26 cellular contexts compared by ENCODE assay signal in the genomic region with DNA sequence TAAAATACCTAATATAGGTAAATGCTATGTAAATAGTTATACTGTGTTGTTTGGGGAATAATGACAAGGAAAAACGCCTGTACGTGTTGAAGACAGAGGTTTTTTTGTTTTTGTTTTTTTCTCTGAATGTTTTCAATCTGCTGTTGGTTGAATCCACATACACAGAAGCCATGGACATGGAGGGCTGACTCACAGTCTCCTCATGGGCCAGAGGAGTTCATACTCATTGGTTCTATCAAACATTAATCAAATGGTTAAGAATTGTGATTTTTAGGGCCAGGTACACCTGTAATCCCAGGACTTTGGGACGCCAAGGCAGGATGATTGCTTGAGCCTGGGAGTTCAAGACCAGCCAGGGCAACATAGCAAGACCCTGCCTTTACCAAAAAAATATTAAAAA. TPM values are rescaled to one million over a fixed set of nuclear protein-coding genes. Genes with fewer than 3 reads are reported as not detected.
DNase-seq lines count a peak whose midpoint lies in the region; TF ChIP-seq lines count a peak whose summit lies in the region.
"Had no signal": no experiment of that assay in that cellular context is flagged by ENCODE, and none has a peak within 500 bp of the region (broad histone marks: within the 10 kb centered on the region; RNA-seq: fewer than 3 reads in every experiment).

No MANE protein-coding gene starts in this region.

- no peak for TF ChIP-seq EP300 in tibial nerve (IDR thresholded peaks at IDR 0.05)

- H4K91ac ChIP-seq in mesenchymal stem cell (ENCODE audit: low read length): no peak overlapping the region

- H3K27ac ChIP-seq in ACC112 (ENCODE audit: low read depth, low read length) (peak overlapping the region; percentile 26; the same call in 1 of the 2 replicates), HEK293 (ENCODE audit: extremely low read depth, low read depth, low read length) (no peak overlapping the region), mammary epithelial cell (ENCODE audit: insufficient read depth, low read depth, low read length) (peak overlapping the region; percentile 39), mesenchymal stem cell (ENCODE audit: low read length, poor library complexity, severe bottlenecking) (peak overlapping the region; percentile 76), tibial nerve (peak overlapping the region in 2 of 4 donors; percentile 61 to 83)
- H3K27ac ChIP-seq: BLaER1, WERI-Rb-1 had no signal

- no peak overlapping the region for H2BK120ac ChIP-seq in mesenchymal stem cell (ENCODE audit: low read depth, low read length)

- H3K79me2 ChIP-seq in ACC112 (ENCODE audit: control insufficient read depth, insufficient read depth, low read length, unreplicated experiment): peaks cover 81% of the 10 kb centered on the region
- H3K79me2 ChIP-seq in mammary epithelial cell (ENCODE audit: insufficient read depth, low read length): peaks cover 82% of the 10 kb centered on the region

- no peak overlapping the region for H2BK12ac ChIP-seq in mesenchymal stem cell (ENCODE audit: low read length in 2 of 2)

- dilution Hi-C loops in mammary epithelial cell (cut with HindIII; ENCODE audit: low sequenced_read_pairs): no loop called here

- in situ Hi-C loops in mammary epithelial cell (cut with MboI; ENCODE audit: low sequenced_read_pairs in 2 of 2): no loop called here

- H3K36me3 ChIP-seq in ACC112 (ENCODE audit: insufficient read depth, low read length) (peaks cover 30% of the 10 kb centered on the region), HEK293 (ENCODE audit: control insufficient read depth in 2 of 2, insufficient read depth in 1 of 2, low read length in 2 of 2) (peaks cover 10 to 53% of the 10 kb centered on the region in 2 experiments), mammary epithelial cell (ENCODE audit: insufficient read depth, low read length) (peaks cover 31% of the 10 kb centered on the region), mesenchymal stem cell (ENCODE audit: control insufficient read depth in 1 of 2, insufficient read depth in 2 of 2, low read depth in 1 of 2, low read length in 2 of 2) (peaks cover 5 to 65% of the 10 kb centered on the region in 2 experiments), tibial nerve (peaks cover 0 to 35% (median 0%) of the 10 kb centered on the region in 3 donors)

- no peak overlapping the region for H2AK5ac ChIP-seq in mesenchymal stem cell (ENCODE audit: low read length, severe bottlenecking)

- peaks cover 7% of the 10 kb centered on the region for H3K79me1 ChIP-seq in mesenchymal stem cell (replicated peaks; ENCODE audit: low read length, poor library complexity, severe bottlenecking)

- intact Hi-C loops in mammary epithelial cell (cut with micrococcal nuclease): loop anchor here (2.0 to 5.0 kb wide), 2 partner anchors 21 to 107 kb away; a partner anchor contains a TSS

- WGBS in mammary epithelial cell (ENCODE audit: low coverage, missing lambda C conversion rate): 95% methylated on average over 3 of the region's 3 CpGs
- WGBS in mesenchymal stem cell: 88% methylated on average over 3 of the region's 3 CpGs
- 73 to 74% methylated on average over 3 of the region's 3 CpGs for WGBS in tibial nerve, 2 donors

- no peak overlapping the region for H4K8ac ChIP-seq in mesenchymal stem cell (ENCODE audit: low read length)

- peak overlapping the region in 1 of 2 experiments; percentile 37 for H3K4ac ChIP-seq in mesenchymal stem cell (ENCODE audit: low read depth in 1 of 2, low read length in 2 of 2)

- no peak overlapping the region for H2BK5ac ChIP-seq in mesenchymal stem cell (ENCODE audit: low read depth, low read length, poor library complexity, severe bottlenecking)

- POLR2A ChIA-PET in HEK293 (lab: Yijun Ruan, JAX): interaction anchor here (3.4 kb wide), 1 partner anchor 15 kb away, joined by 11 read pairs; no protein-coding TSS in a partner anchor

- TF ChIP-seq POLR2A in tibial nerve (IDR thresholded peaks at IDR 0.05): no peak

- TF ChIP-seq CTCF in HEK293 (tag by site-specific recombination; IDR thresholded peaks at IDR 0.05): no peak
- TF ChIP-seq CTCF in mammary epithelial cell (conservative IDR thresholded peaks at IDR 0.05 in 1 of 2, IDR thresholded peaks at IDR 0.05 in 1 of 2; ENCODE audit: extremely low read depth in 1 of 2, insufficient read depth in 1 of 2, low read depth in 1 of 2, low read length in 2 of 2): no peak
- no peak for TF ChIP-seq CTCF in tibial nerve (IDR thresholded peaks at IDR 0.05)

- H3K14ac ChIP-seq in mesenchymal stem cell (ENCODE audit: low read length in 2 of 2): no peak overlapping the region

- H3K9me3 ChIP-seq in HEK293 (ENCODE audit: control insufficient read depth, insufficient read depth, low read depth, low read length): no peaks in the 10 kb centered on the region
- H3K9me3 ChIP-seq in mammary epithelial cell (replicated peaks; ENCODE audit: insufficient read depth, low read length): no peaks in the 10 kb centered on the region
- no peaks in the 10 kb centered on the region for H3K9me3 ChIP-seq in mesenchymal stem cell (ENCODE audit: control insufficient read depth, low read length)
- H3K9me3 ChIP-seq in tibial nerve: no peaks in the 10 kb centered on the region
- H3K9me3 ChIP-seq: BLaER1, HAP-1, thoracic aorta had no signal

- H2AFZ ChIP-seq in ACC112 (ENCODE audit: low read length, unreplicated experiment): no peak overlapping the region
- H2AFZ ChIP-seq in mammary epithelial cell (ENCODE audit: low read depth, low read length): no peak overlapping the region
- no peak overlapping the region for H2AFZ ChIP-seq in mesenchymal stem cell (ENCODE audit: low read depth, low read length)

- CTCF ChIA-PET in HEK293 (lab: Yijun Ruan, JAX) (interaction anchor here (0.9 to 1.2 kb wide), 3 partner anchors 10 to 20 kb away, joined by 3 read pairs; no protein-coding TSS in a partner anchor), mammary epithelial cell (lab: Charles Lee; ENCODE audit: low non-redundant PET) (no interaction called here)

- peak overlapping the region in 1 of 2 experiments; percentile 8 for H3K18ac ChIP-seq in mesenchymal stem cell (ENCODE audit: low read depth in 1 of 2, low read length in 2 of 2)

- no peaks in the 10 kb centered on the region for H4K20me1 ChIP-seq in mammary epithelial cell (ENCODE audit: insufficient read depth, low read length)

- H3K4me2 ChIP-seq in mammary epithelial cell (ENCODE audit: insufficient read depth, low read depth, low read length): no peak overlapping the region
- no peak overlapping the region for H3K4me2 ChIP-seq in mesenchymal stem cell (ENCODE audit: low read length, poor library complexity, severe bottlenecking)
- H3K4me2 ChIP-seq: BLaER1 had no signal

- no TSS peak for BruUV-seq in mammary epithelial cell (replicated peaks; lab: Mats Ljungman, UMichigan)

- no peak overlapping the region for H3K23ac ChIP-seq in mesenchymal stem cell (ENCODE audit: low read length in 2 of 2)

- H3K4me1 ChIP-seq in ACC112 (ENCODE audit: control insufficient read depth, insufficient read depth, low read length, unreplicated experiment) (peaks cover 61% of the 10 kb centered on the region), HEK293 (ENCODE audit: control insufficient read depth, insufficient read depth, low read length) (no peaks in the 10 kb centered on the region), mammary epithelial cell (ENCODE audit: insufficient read depth, low read length) (peaks cover 17% of the 10 kb centered on the region), mesenchymal stem cell (ENCODE audit: control insufficient read depth, insufficient read depth, low read depth, low read length) (peaks cover 6% of the 10 kb centered on the region), tibial nerve (peaks cover 0 to 49% (median 3%) of the 10 kb centered on the region in 4 donors)
- H3K4me1 ChIP-seq: HAP-1 had no signal

- H3K27me3 ChIP-seq in ACC112 (ENCODE audit: insufficient read depth, low read length) (no peaks in the 10 kb centered on the region), mammary epithelial cell (ENCODE audit: insufficient read depth, low read length) (no peaks in the 10 kb centered on the region), mesenchymal stem cell (ENCODE audit: control insufficient read depth in 1 of 2, insufficient read depth in 1 of 2, low read length in 2 of 2) (no peaks in the 10 kb centered on the region), tibial nerve (no peaks in the 10 kb centered on the region)
- H3K27me3 ChIP-seq: BLaER1 had no signal

- H3K4me3 ChIP-seq in ACC112 (ENCODE audit: low read depth, low read length) (no peak overlapping the region), HEK293 (ENCODE audit: low read depth, low read length) (no peak overlapping the region), mammary epithelial cell (replicated peaks in 1 of 3; ENCODE audit: insufficient read depth in 1 of 3, low read depth in 2 of 3, low read length in 3 of 3) (no peak overlapping the region), mesenchymal stem cell (ENCODE audit: insufficient read depth in 1 of 2, low read depth in 1 of 2, low read length in 2 of 2) (no peak overlapping the region), tibial nerve (no peak overlapping the region)
- H3K4me3 ChIP-seq: BLaER1, coronary artery, HAP-1, thoracic aorta had no signal

- DNase-seq in mammary epithelial cell: no peak
- DNase-seq in mesenchymal stem cell: no peak
- DNase-seq in NCI-H2081 (lab: John Stamatoyannopoulos, UW): no peak
- DNase-seq in COR-L47 (lab: John Stamatoyannopoulos, UW): no peak
- DNase-seq in NCI-H2227 treated with DMSO at 0.1 percent for 48 hours (lab: John Stamatoyannopoulos, UW): no peak
- DNase-seq in tibial nerve (ENCODE audit: low spot score in 2 of 2): no peak
- DNase-seq: activated CD4-positive, alpha-beta T cell treated with anti-CD3 and anti-CD28 coated beads, Interleukin-2, amount 10 ng/mL, durations not matched to agents 7 days and 5 days; activated naive CD4-positive, alpha-beta T cell treated with anti-CD3 and anti-CD28 coated beads for 36 hours; activated T-cell treated with anti-CD3 and anti-CD28 coated beads, Interleukin-2, amount 50 U/mL, for 48 hours; amygdala; DND-41; effector memory CD4-positive, alpha-beta T cell; hippocampal formation; immature natural killer cell; NCI-H2171 treated with DMSO at 0.1 percent for 48 hours; NCI-H524 treated with DMSO at 0.1 percent for 48 hours; SIG-M5; stimulated activated naive CD8-positive, alpha-beta T cell treated with anti-CD3 and anti-CD28 coated beads, Interleukin-15, Interleukin-2, amounts not matched to agents 100 U/mL and 50 U/mL, for 24 hours; T-helper 9 cell; WERI-Rb-1 had no signal

- H2BK15ac ChIP-seq in mesenchymal stem cell (ENCODE audit: low read depth, poor library complexity, severe bottlenecking): peak overlapping the region; percentile 92

- H3K9ac ChIP-seq in mammary epithelial cell (ENCODE audit: insufficient read depth, low read length) (no peak overlapping the region), mesenchymal stem cell (ENCODE audit: low read length) (no peak overlapping the region)
- H3K9ac ChIP-seq: BLaER1 had no signal

RNA-seq across cellular contexts. Expression of a gene that starts 20.5 kb away (rescaled TPM):
- total RNA-seq in mammary epithelial cell: 10 to 100 TPM; 33.0 to 35.7 TPM
- polyA plus RNA-seq in mammary epithelial cell: 9.7 TPM
- polyA minus RNA-seq in mammary epithelial cell: 22.9 TPM
- polyA plus RNA-seq in mesenchymal stem cell (2013, experiment 1 of 2): 22.2 TPM
- polyA plus RNA-seq in mesenchymal stem cell (2013, experiment 2 of 2): 23.3 TPM
- total RNA-seq in tibial nerve: 10 to 100 TPM; 25.5 to 43.5 (median 40.1) TPM

RNA-seq across cellular contexts. Expression of a gene that starts 20.7 kb away (rescaled TPM):
- total RNA-seq in mammary epithelial cell: 1 to 10 TPM; 2.9 to 6.0 TPM
- 0.35 TPM for polyA plus RNA-seq in mammary epithelial cell
- polyA minus RNA-seq in mammary epithelial cell: not detected
- polyA plus RNA-seq in mesenchymal stem cell (2013, experiment 1 of 2): 1.4 TPM
- polyA plus RNA-seq in mesenchymal stem cell (2013, experiment 2 of 2): 2.0 TPM
- total RNA-seq in tibial nerve: 10 to 100 TPM; 13.5 to 23.6 (median 17.2) TPM
